9 cellular contexts compared by ENCODE assay signal in genomic region chr1:167791281-167792209, GRCh38.
DNase-seq lines count a peak whose midpoint lies in the region; ATAC-seq and TF ChIP-seq lines count a peak whose summit lies in the region.
"Had no signal": no experiment of that assay in that cellular context is flagged by ENCODE, and none has a peak within 500 bp of the region (broad histone marks: within the 10 kb centered on the region; RNA-seq: fewer than 3 reads in every experiment).

No MANE protein-coding gene starts in this region.

- H3K27me3 ChIP-seq in HAP-1 (ENCODE audit: low read depth) (no peaks in the 10 kb centered on the region), stomach (no peaks in the 10 kb centered on the region)

- H3K36me3 ChIP-seq in HAP-1 (replicated peaks) (peaks cover 24% of the 10 kb centered on the region), stomach (peaks cover 11 to 50% (median 46%) of the 10 kb centered on the region in 4 donors)

- H3K9me3 ChIP-seq in HAP-1: no peaks in the 10 kb centered on the region
- H3K9me3 ChIP-seq in T-helper 17 cell (ENCODE audit: control insufficient read depth, low read length, poor library complexity, severe bottlenecking): no peaks in the 10 kb centered on the region
- no peaks in the 10 kb centered on the region for H3K9me3 ChIP-seq in stomach

- TF ChIP-seq POLR2A in stomach (IDR thresholded peaks at IDR 0.05): no peak

- H3K4me1 Mint-ChIP-seq in T-helper 17 cell: no peaks in the 10 kb centered on the region
- peaks cover 7% of the 10 kb centered on the region for H3K4me1 Mint-ChIP-seq in activated CD4-positive, alpha-beta T cell treated with anti-CD3 and anti-CD28 coated beads, Interleukin-2, amount 10 ng/mL, durations not matched to agents 24 days and 14 days

- H3K4me3 ChIP-seq in HAP-1 (no peak overlapping the region), stomach (no peak overlapping the region)

- no peaks in the 10 kb centered on the region for H3K27me3 Mint-ChIP-seq in T-helper 17 cell
- no peaks in the 10 kb centered on the region for H3K27me3 Mint-ChIP-seq in activated CD4-positive, alpha-beta T cell treated with anti-CD3 and anti-CD28 coated beads, Interleukin-2, amount 10 ng/mL, durations not matched to agents 24 days and 14 days

- no peaks in the 10 kb centered on the region for H3K36me3 Mint-ChIP-seq in T-helper 17 cell (ENCODE audit: low read depth)
- peaks cover 25% of the 10 kb centered on the region for H3K36me3 Mint-ChIP-seq in activated CD4-positive, alpha-beta T cell treated with anti-CD3 and anti-CD28 coated beads, Interleukin-2, amount 10 ng/mL, durations not matched to agents 24 days and 14 days (ENCODE audit: low read depth)

- H3K4me3 Mint-ChIP-seq in T-helper 17 cell: no peak overlapping the region
- no peak overlapping the region for H3K4me3 Mint-ChIP-seq in activated CD4-positive, alpha-beta T cell treated with anti-CD3 and anti-CD28 coated beads, Interleukin-2, amount 10 ng/mL, durations not matched to agents 24 days and 14 days

- TF ChIP-seq CTCF in stomach (IDR thresholded peaks at IDR 0.05): no peak

- peak overlapping the region; percentile 41 for H3K27ac Mint-ChIP-seq in T-helper 17 cell
- H3K27ac Mint-ChIP-seq in activated CD4-positive, alpha-beta T cell treated with anti-CD3 and anti-CD28 coated beads, Interleukin-2, amount 10 ng/mL, durations not matched to agents 24 days and 14 days: no peak overlapping the region

- 60 to 80% (median 71%) methylated on average over 6 of the region's 6 CpGs for WGBS in stomach, 5 donors

- H3K27ac ChIP-seq in stomach: peak overlapping the region in 3 of 5 donors; percentile 46 to 71 (median 66)

- intact Hi-C loops in left ventricle myocardium superior (cut with micrococcal nuclease): no loop called here
- intact Hi-C loops in stomach (cut with DNase I; ENCODE audit: low total_unique reads): loop anchor here (10.0 kb wide), 1 partner anchor 57 kb away; no protein-coding TSS in a partner anchor
- intact Hi-C loops in activated CD4-positive, alpha-beta T cell treated with anti-CD3 and anti-CD28 coated beads, Interleukin-2, amount 10 ng/mL, durations not matched to agents 24 days and 14 days (cut with micrococcal nuclease): no loop called here

- peak; percentile 70 to 77 for DNase-seq in HAP-1 (ENCODE audit: low spot score in 2 of 2)
- DNase-seq in T-helper 17 cell: no peak
- no peak for DNase-seq in left ventricle myocardium superior
- peak; percentile 29 for DNase-seq in stomach
- no peak for DNase-seq in stimulated activated CD4-positive, alpha-beta T cell treated with anti-CD3 and anti-CD28 coated beads, Interleukin-4, amount 100 ng/mL, for 1 hour
- DNase-seq in activated CD4-positive, alpha-beta T cell treated with anti-CD3 and anti-CD28 coated beads, Interleukin-2, amount 10 ng/mL, durations not matched to agents 24 days and 14 days: no peak
- no peak for DNase-seq in HuH-7 (ENCODE audit: low spot score)
- DNase-seq: NCI-H446 had no signal

- no peak for TF ChIP-seq EP300 in stomach (IDR thresholded peaks at IDR 0.05)

- no peaks in the 10 kb centered on the region for H3K9me3 Mint-ChIP-seq in activated CD4-positive, alpha-beta T cell treated with anti-CD3 and anti-CD28 coated beads, Interleukin-2, amount 10 ng/mL, durations not matched to agents 24 days and 14 days

- no peak for ATAC-seq in T-helper 17 cell
- ATAC-seq in left ventricle myocardium superior: peak; percentile 70
- ATAC-seq in HG03175 (IDR thresholded peaks at IDR 0.05; ENCODE audit: unreplicated experiment): no peak

- H3K4me1 ChIP-seq in HAP-1 (peaks cover 12% of the 10 kb centered on the region), stomach (peaks cover 0 to 15% (median 13%) of the 10 kb centered on the region in 4 donors)

- in situ Hi-C loops in HAP-1 (cut with MboI; ENCODE audit: low sequenced_read_pairs): no loop called here

Comparison
In these comparisons a context has a peak if more than half of its experiments do, and no peak if none do; other contexts are left out.
1. DNase-seq: peak in HAP-1 (2 of 2) and stomach (single experiment); none in T-helper 17 cell (0 of 3), left ventricle myocardium superior (single experiment), stimulated activated CD4-positive, alpha-beta T cell treated with anti-CD3 and anti-CD28 coated beads, Interleukin-4, amount 100 ng/mL, for 1 hour (single experiment), activated CD4-positive, alpha-beta T cell treated with anti-CD3 and anti-CD28 coated beads, Interleukin-2, amount 10 ng/mL, durations not matched to agents 24 days and 14 days (single experiment) and HuH-7 (single experiment).